In genomic region chr3:8387591-8387990, GRCh38 we compare ENCODE assay signal across 19 cellular contexts.
DNase-seq lines count a peak whose midpoint lies in the region; ATAC-seq lines count a peak whose summit lies in the region.
"Had no signal": no experiment of that assay in that cellular context is flagged by ENCODE, and none has a peak within 500 bp of the region (broad histone marks: within the 10 kb centered on the region; RNA-seq: fewer than 3 reads in every experiment).

No MANE protein-coding gene starts in this region.

- no peak for ATAC-seq in GM21447 (IDR thresholded peaks at IDR 0.05; ENCODE audit: unreplicated experiment)
- ATAC-seq: GM12878 had no signal

- no peaks in the 10 kb centered on the region for H3K9me2 ChIP-seq in GM23248 (ENCODE audit: insufficient read depth)

- no peaks in the 10 kb centered on the region for H3K9me3 ChIP-seq in GM23248 (ENCODE audit: low read depth)
- H3K9me3 ChIP-seq: BE2C, HAP-1 had no signal

- H3K4me3 ChIP-seq in GM23248 = no peak overlapping the region
- H3K4me3 ChIP-seq: BLaER1 treated with 17β-estradiol and CSF1 and Interleukin-3, amounts not matched to agents 10 nM and 100 nM; GM12878; HAP-1 had no signal

- no peak overlapping the region for H3K4me2 ChIP-seq in GM23248 (ENCODE audit: unreplicated experiment)

- no peak overlapping the region for H3K27ac ChIP-seq in GM23248
- H3K27ac ChIP-seq: BLaER1 treated with 17β-estradiol and CSF1 and Interleukin-3, amounts not matched to agents 10 nM and 100 nM had no signal

- H2AFZ ChIP-seq in GM23248 = no peak overlapping the region

- no peaks in the 10 kb centered on the region for H3K79me2 ChIP-seq in GM23248 (ENCODE audit: insufficient read depth)

- H3K27me3 ChIP-seq in GM23248 (replicated peaks; ENCODE audit: insufficient read depth) = 0 out of 2 replicates have a peak, but pooled peaks cover 3% of the 10 kb centered on the region
- H3K27me3 ChIP-seq: BE2C; BLaER1 treated with 17β-estradiol and CSF1 and Interleukin-3, amounts not matched to agents 10 nM and 100 nM had no signal

- H3F3A ChIP-seq in GM23248 (ENCODE audit: insufficient read depth) = no peaks in the 10 kb centered on the region

- peak; percentile 33 for DNase-seq in GM23248
- peak; percentile 57 for DNase-seq in fibroblast of peridontal ligament (ENCODE audit: extremely low read depth)
- DNase-seq in stromal cell of bone marrow (ENCODE audit: low read depth) = peak; percentile 52
- no peak for DNase-seq in NOMO-1 treated with DMSO at 0.1 percent for 48 hours (lab: John Stamatoyannopoulos, UW; ENCODE audit: unreplicated experiment)
- no peak for DNase-seq in medulla oblongata (ENCODE audit: extremely low spot score)
- DNase-seq: AML-193; BE2C; CD4-positive, alpha-beta T cell; CD8-positive, alpha-beta memory T cell; DMS 273 treated with DMSO at 0.1 percent for 48 hours; DMS79; EL; GDM1; GOT3; HFFc6 had no signal

- no peaks in the 10 kb centered on the region for H3K36me3 ChIP-seq in GM23248 (ENCODE audit: low read depth)
- H3K36me3 ChIP-seq: BE2C; BLaER1 treated with 17β-estradiol and CSF1 and Interleukin-3, amounts not matched to agents 10 nM and 100 nM; HAP-1 had no signal

- H4K20me1 ChIP-seq in GM23248 (ENCODE audit: insufficient read depth) = no peaks in the 10 kb centered on the region
- H4K20me1 ChIP-seq: BLaER1 treated with 17β-estradiol and CSF1 and Interleukin-3, amounts not matched to agents 10 nM and 100 nM had no signal

- no peak overlapping the region for H3K9ac ChIP-seq in GM23248
- H3K9ac ChIP-seq: BLaER1 treated with 17β-estradiol and CSF1 and Interleukin-3, amounts not matched to agents 10 nM and 100 nM had no signal

- 20 to 21% methylated on average over 4 of the region's 4 CpGs for WGBS in GM23248 (ENCODE audit: low coverage in 1 of 2, low lambda C conversion rate in 2 of 2, missing lambda C conversion rate in 2 of 2), 2 experiments

- H3K4me1 ChIP-seq in GM23248 (ENCODE audit: insufficient read depth) = no peaks in the 10 kb centered on the region
- H3K4me1 ChIP-seq: BE2C, HAP-1 had no signal

- in situ Hi-C loops in GM23248 (cut with MboI) = no loop called here

Comparison
In these comparisons a context has a peak if more than half of its experiments do, and no peak if none do; other contexts are left out.
1. DNase-seq: peak in GM23248 (single experiment), fibroblast of peridontal ligament (single experiment) and stromal cell of bone marrow (single experiment); none in NOMO-1 treated with DMSO at 0.1 percent for 48 hours (single experiment) and medulla oblongata (single experiment).